In genomic region chr2:67840460-67841068, GRCh38 we compare ENCODE assay signal across 8 cellular contexts.
A peak's percentile ranks its signal among the peaks of the same experiment; 100 is the strongest.
DNase-seq lines count a peak whose midpoint lies in the region; ATAC-seq and TF ChIP-seq lines count a peak whose summit lies in the region.

No MANE protein-coding gene starts in this region.

- ATAC-seq in HG02938 (IDR thresholded peaks at IDR 0.05; ENCODE audit: unreplicated experiment) (peak; percentile 82), heart left ventricle (peak; percentile 94 to 99 (median 98))
- ATAC-seq in activated naive CD8-positive, alpha-beta T cell treated with anti-CD3 and anti-CD28 coated beads, Interleukin-2, amount 10 ng/mL, durations not matched to agents 7 days and 5 days (ENCODE audit: low read depth), result no peak

- in situ Hi-C loops in GM13976 (cut with MboI; ENCODE audit: low sequenced_read_pairs, unreplicated experiment), result no loop called here

- no peaks in the 10 kb centered on the region for H3K36me3 ChIP-seq in heart left ventricle

- DNase-seq in AG08396 (ENCODE audit: low spot score), result peak; percentile 76
- DNase-seq in GM13976 (ENCODE audit: low spot score), result peak; percentile 31
- DNase-seq in NCI-H2227 treated with DMSO at 0.1 percent for 48 hours (lab: John Stamatoyannopoulos, UW), result peak; percentile 50
- peak; percentile 36 for DNase-seq in activated naive CD8-positive, alpha-beta T cell treated with anti-CD3 and anti-CD28 coated beads, Interleukin-2, amount 10 ng/mL, durations not matched to agents 7 days and 5 days
- DNase-seq in heart left ventricle, result peak; percentile 61 to 82 (median 70)
- peak; percentile 88 for DNase-seq in posterior vena cava (ENCODE audit: low spot score)
- no peak for DNase-seq in CD14-positive monocyte (ENCODE audit: low spot score)

- no peaks in the 10 kb centered on the region for H3K4me1 ChIP-seq in heart left ventricle

- no peak overlapping the region for H3K4me3 Mint-ChIP-seq in activated naive CD8-positive, alpha-beta T cell treated with anti-CD3 and anti-CD28 coated beads, Interleukin-2, amount 10 ng/mL, durations not matched to agents 7 days and 5 days
- H3K4me3 Mint-ChIP-seq in CD14-positive monocyte, result no peak overlapping the region

- no peaks in the 10 kb centered on the region for H3K36me3 Mint-ChIP-seq in activated naive CD8-positive, alpha-beta T cell treated with anti-CD3 and anti-CD28 coated beads, Interleukin-2, amount 10 ng/mL, durations not matched to agents 7 days and 5 days
- no peaks in the 10 kb centered on the region for H3K36me3 Mint-ChIP-seq in CD14-positive monocyte

- H3K9me3 ChIP-seq in heart left ventricle, result no peaks in the 10 kb centered on the region

- intact Hi-C loops in heart left ventricle (cut with DNase I) (loop anchor here (2.0 to 10.0 kb wide), 15 partner anchors 176 to 1416 kb away; partner anchors contain the start of gene MEIS1 (in 1 of the 10)), posterior vena cava (cut with DNase I) (loop anchor here (5.0 to 10.0 kb wide), 4 partner anchors 106 to 1406 kb away; partner anchors contain the start of gene MEIS1 (in 1 of the 2)), CD14-positive monocyte (cut with micrococcal nuclease) (loop anchor here in 1 of 2 donors (10.0 kb wide), 1 partner anchor 1406 kb away; the partner anchor contains the start of gene MEIS1)

- H3K27me3 ChIP-seq in heart left ventricle, result peaks cover 0 to 4% (median 0%) of the 10 kb centered on the region in 9 donors

- 34 to 41% (median 36%) methylated on average over 5 of the region's 5 CpGs for WGBS in heart left ventricle, 4 donors

- peaks cover 3% of the 10 kb centered on the region for H3K27me3 Mint-ChIP-seq in activated naive CD8-positive, alpha-beta T cell treated with anti-CD3 and anti-CD28 coated beads, Interleukin-2, amount 10 ng/mL, durations not matched to agents 7 days and 5 days
- H3K27me3 Mint-ChIP-seq in CD14-positive monocyte (ENCODE audit: low read depth in 3 of 3), result peaks cover 2 to 17% (median 5%) of the 10 kb centered on the region in 3 donors

- TF ChIP-seq POLR2A in heart left ventricle (IDR thresholded peaks at IDR 0.05), result no peak

- no peaks in the 10 kb centered on the region for H3K4me1 Mint-ChIP-seq in activated naive CD8-positive, alpha-beta T cell treated with anti-CD3 and anti-CD28 coated beads, Interleukin-2, amount 10 ng/mL, durations not matched to agents 7 days and 5 days
- no peaks in the 10 kb centered on the region for H3K4me1 Mint-ChIP-seq in CD14-positive monocyte

- H3K9me3 Mint-ChIP-seq in activated naive CD8-positive, alpha-beta T cell treated with anti-CD3 and anti-CD28 coated beads, Interleukin-2, amount 10 ng/mL, durations not matched to agents 7 days and 5 days, result no peaks in the 10 kb centered on the region
- H3K9me3 Mint-ChIP-seq in CD14-positive monocyte, result no peaks in the 10 kb centered on the region

- TF ChIP-seq CTCF in GM13976 (IDR thresholded peaks at IDR 0.05; ENCODE audit: borderline replicate concordance, control extremely low read depth, extremely low read depth, insufficient read depth, missing control alignments) (peak; percentile 64), heart left ventricle (IDR thresholded peaks at IDR 0.05) (peak; percentile 56 to 84 (median 74)), CD14-positive monocyte (IDR thresholded peaks at IDR 0.05) (no peak)

- no peak overlapping the region for H3K27ac ChIP-seq in heart left ventricle

- H3K27ac Mint-ChIP-seq in activated naive CD8-positive, alpha-beta T cell treated with anti-CD3 and anti-CD28 coated beads, Interleukin-2, amount 10 ng/mL, durations not matched to agents 7 days and 5 days, result no peak overlapping the region
- H3K27ac Mint-ChIP-seq in CD14-positive monocyte, result no peak overlapping the region

- no peak overlapping the region for H3K4me3 ChIP-seq in heart left ventricle

- POLR2A ChIA-PET in activated naive CD8-positive, alpha-beta T cell treated with anti-CD3 and anti-CD28 coated beads, Interleukin-2, amount 10 ng/mL, durations not matched to agents 7 days and 5 days (lab: Charles Lee), result no interaction called here
